ENCODE assay signal across 26 cellular contexts in genomic region chr9:98078895-98079294, GRCh38. TPM values are rescaled to one million over a fixed set of nuclear protein-coding genes. Genes with fewer than 3 reads are reported as not detected.
A peak's percentile ranks its signal among the peaks of the same experiment; 100 is the strongest.
DNase-seq lines count a peak whose midpoint lies in the region; ATAC-seq and TF ChIP-seq lines count a peak whose summit lies in the region.
"Had no signal": no experiment of that assay in that cellular context is flagged by ENCODE, and none has a peak within 500 bp of the region (broad histone marks: within the 10 kb centered on the region; RNA-seq: fewer than 3 reads in every experiment).

No MANE protein-coding gene starts in this region.

- H3K4me1 ChIP-seq in CD8-positive, alpha-beta T cell (ENCODE audit: insufficient read depth, low read length), result peaks cover 50% of the 10 kb centered on the region
- peaks cover 33 to 58% (median 43%) of the 10 kb centered on the region in 4 donors for H3K4me1 ChIP-seq in stomach

- no peak for TF ChIP-seq POLR2A in stomach (IDR thresholded peaks at IDR 0.05)

- peak overlapping the region; percentile 76 for H3K27ac Mint-ChIP-seq in CD8-positive, alpha-beta T cell
- peak overlapping the region; percentile 45 for H3K27ac Mint-ChIP-seq in activated CD8-positive, alpha-beta T cell treated with anti-CD3 and anti-CD28 coated beads, Interleukin-2, amount 10 ng/mL, durations not matched to agents 7 days and 5 days
- H3K27ac Mint-ChIP-seq in memory B cell, result peak overlapping the region; percentile 25
- H3K27ac Mint-ChIP-seq: progenitor cell of endocrine pancreas; T-helper 2 cell treated with Interferon-gamma antibody and Interleukin-4, amounts not matched to agents 5 μg/mL and 100 μg/mL, for 36 hours had no signal

- H3K27me3 Mint-ChIP-seq in CD8-positive, alpha-beta T cell (ENCODE audit: low read depth), result no peaks in the 10 kb centered on the region
- no peaks in the 10 kb centered on the region for H3K27me3 Mint-ChIP-seq in activated CD8-positive, alpha-beta T cell treated with anti-CD3 and anti-CD28 coated beads, Interleukin-2, amount 10 ng/mL, durations not matched to agents 7 days and 5 days (ENCODE audit: low read depth)
- no peaks in the 10 kb centered on the region for H3K27me3 Mint-ChIP-seq in memory B cell
- H3K27me3 Mint-ChIP-seq: progenitor cell of endocrine pancreas had no signal

- CTCF ChIA-PET in CD8-positive, alpha-beta T cell (lab: Charles Lee), result interaction anchor here (0.6 to 1.6 kb wide), 3 partner anchors 13 to 40 kb away, joined by 3 to 5 read pairs (median 3); partner anchors contain the start of gene TRIM14
- CTCF ChIA-PET in activated CD8-positive, alpha-beta T cell treated with anti-CD3 and anti-CD28 coated beads, Interleukin-2, amount 10 ng/mL, durations not matched to agents 7 days and 5 days (lab: Charles Lee), result interaction anchor here (1.5 to 2.2 kb wide), 3 partner anchors 13 to 126 kb away, joined by 5 to 11 read pairs (median 5); partner anchors contain the start of gene TRIM14

- no peak for TF ChIP-seq CTCF in CD8-positive, alpha-beta T cell (IDR thresholded peaks at IDR 0.05)
- TF ChIP-seq CTCF in stomach (IDR thresholded peaks at IDR 0.05), result no peak

- no peak overlapping the region for H3K4me3 ChIP-seq in CD8-positive, alpha-beta T cell (ENCODE audit: low read depth, low read length)
- no peak overlapping the region for H3K4me3 ChIP-seq in stomach
- H3K4me3 ChIP-seq: BLaER1, body of pancreas, esophagus muscularis mucosa, sigmoid colon, transverse colon had no signal

- no peak overlapping the region for H3K27ac ChIP-seq in CD8-positive, alpha-beta T cell (ENCODE audit: low read depth, low read length)
- H3K27ac ChIP-seq in stomach (no peak overlapping the region), substantia nigra (ENCODE audit: low read depth, low read length, poor library complexity, severe bottlenecking) (no peak overlapping the region)
- H3K27ac ChIP-seq: BLaER1, body of pancreas, esophagus muscularis mucosa, sigmoid colon, transverse colon had no signal

- H3K4me1 Mint-ChIP-seq in CD8-positive, alpha-beta T cell (ENCODE audit: low read depth), result peaks cover 63% of the 10 kb centered on the region
- H3K4me1 Mint-ChIP-seq in activated CD8-positive, alpha-beta T cell treated with anti-CD3 and anti-CD28 coated beads, Interleukin-2, amount 10 ng/mL, durations not matched to agents 7 days and 5 days (ENCODE audit: low read depth), result peaks cover 57% of the 10 kb centered on the region
- H3K4me1 Mint-ChIP-seq in memory B cell, result peaks cover 16% of the 10 kb centered on the region

- H3K4me3 Mint-ChIP-seq in CD8-positive, alpha-beta T cell, result no peak overlapping the region
- H3K4me3 Mint-ChIP-seq in activated CD8-positive, alpha-beta T cell treated with anti-CD3 and anti-CD28 coated beads, Interleukin-2, amount 10 ng/mL, durations not matched to agents 7 days and 5 days, result no peak overlapping the region
- H3K4me3 Mint-ChIP-seq in memory B cell, result no peak overlapping the region
- H3K4me3 Mint-ChIP-seq: T-helper 2 cell treated with Interferon-gamma antibody and Interleukin-4, amounts not matched to agents 5 μg/mL and 100 μg/mL, for 36 hours had no signal

- no peaks in the 10 kb centered on the region for H3K9me3 ChIP-seq in CD8-positive, alpha-beta T cell (ENCODE audit: low read length)
- H3K9me3 ChIP-seq in stomach, result no peaks in the 10 kb centered on the region
- H3K9me3 ChIP-seq: BLaER1, body of pancreas, esophagus muscularis mucosa, sigmoid colon, transverse colon had no signal

- intact Hi-C loops in CD8-positive, alpha-beta T cell (cut with DNase I, micrococcal nuclease), result no loop called here
- intact Hi-C loops in stomach (cut with DNase I; ENCODE audit: low total_unique reads), result no loop called here

- DNase-seq in Ammon's horn (ENCODE audit: low spot score), result peak; percentile 45
- no peak for DNase-seq in CD8-positive, alpha-beta T cell
- DNase-seq in activated CD8-positive, alpha-beta T cell treated with anti-CD3 and anti-CD28 coated beads, Interleukin-2, amount 10 ng/mL, durations not matched to agents 7 days and 5 days, result no peak
- DNase-seq in memory B cell (ENCODE audit: low spot score in 2 of 2), result no peak
- no peak for DNase-seq in stomach
- no peak for DNase-seq in substantia nigra (lab: John Stamatoyannopoulos, UW)
- DNase-seq: activated CD4-positive, alpha-beta T cell treated with anti-CD3 and anti-CD28 coated beads for 48 hours; activated effector memory CD4-positive, alpha-beta T cell treated with Interleukin-2 at 50 U/mL for 16 hours; body of pancreas; dermis blood vessel endothelial cell; foreskin fibroblast; GOT3; NCI-H1092; NCI-H1694; NCI-H748 treated with DMSO at 0.1 percent for 48 hours; nucleus accumbens; SHP77; sigmoid colon; stimulated activated CD4-positive, alpha-beta T cell treated with anti-CD3 and anti-CD28 coated beads, Interleukin-4, amount 100 ng/mL, for 24 hours; transverse colon had no signal

- no peak for TF ChIP-seq EP300 in stomach (IDR thresholded peaks at IDR 0.05)

- WGBS in stomach, 5 donors, result 77 to 90% (median 83%) methylated on average over 5 of the region's 5 CpGs

- H3K36me3 Mint-ChIP-seq in CD8-positive, alpha-beta T cell, result peaks cover 65% of the 10 kb centered on the region
- H3K36me3 Mint-ChIP-seq in activated CD8-positive, alpha-beta T cell treated with anti-CD3 and anti-CD28 coated beads, Interleukin-2, amount 10 ng/mL, durations not matched to agents 7 days and 5 days (ENCODE audit: low read depth), result peaks cover 57% of the 10 kb centered on the region
- peaks cover 20% of the 10 kb centered on the region for H3K36me3 Mint-ChIP-seq in memory B cell

- H3K27me3 ChIP-seq in CD8-positive, alpha-beta T cell (ENCODE audit: insufficient read depth, low read length), result no peaks in the 10 kb centered on the region
- H3K27me3 ChIP-seq in stomach, result no peaks in the 10 kb centered on the region
- H3K27me3 ChIP-seq: BLaER1, body of pancreas, esophagus muscularis mucosa, sigmoid colon, transverse colon had no signal

- peaks cover 22% of the 10 kb centered on the region for H3K36me3 ChIP-seq in CD8-positive, alpha-beta T cell (ENCODE audit: insufficient read depth, low read length)
- H3K36me3 ChIP-seq in stomach, result peaks cover 49 to 73% (median 71%) of the 10 kb centered on the region in 4 donors

- no peaks in the 10 kb centered on the region for H3K9me3 Mint-ChIP-seq in CD8-positive, alpha-beta T cell
- no peaks in the 10 kb centered on the region for H3K9me3 Mint-ChIP-seq in activated CD8-positive, alpha-beta T cell treated with anti-CD3 and anti-CD28 coated beads, Interleukin-2, amount 10 ng/mL, durations not matched to agents 7 days and 5 days (ENCODE audit: insufficient read depth)
- no peaks in the 10 kb centered on the region for H3K9me3 Mint-ChIP-seq in memory B cell
- H3K9me3 Mint-ChIP-seq: T-helper 2 cell treated with Interferon-gamma antibody and Interleukin-4, amounts not matched to agents 5 μg/mL and 100 μg/mL, for 36 hours had no signal

- ATAC-seq in CD8-positive, alpha-beta T cell, result no peak
- no peak for ATAC-seq in activated CD8-positive, alpha-beta T cell treated with anti-CD3 and anti-CD28 coated beads, Interleukin-2, amount 10 ng/mL, durations not matched to agents 7 days and 5 days
- ATAC-seq in memory B cell (ENCODE audit: low read depth) (no peak), GM18861 (IDR thresholded peaks at IDR 0.05; ENCODE audit: unreplicated experiment) (no peak)
- ATAC-seq: body of pancreas, Panc1 had no signal

- POLR2A ChIA-PET in CD8-positive, alpha-beta T cell (lab: Charles Lee), result interaction anchor here (0.7 to 1.1 kb wide), 2 partner anchors 19 to 23 kb away, joined by 3 to 4 read pairs; no protein-coding TSS in a partner anchor
- POLR2A ChIA-PET in activated CD8-positive, alpha-beta T cell treated with anti-CD3 and anti-CD28 coated beads, Interleukin-2, amount 10 ng/mL, durations not matched to agents 7 days and 5 days (lab: Charles Lee), result no interaction called here

RNA-seq across cellular contexts. Expression of gene NANS, which starts 22.4 kb away (rescaled TPM):
- 10 to 100 TPM; 84.6 to 92.5 TPM for total RNA-seq in CD8-positive, alpha-beta T cell
- total RNA-seq in activated CD8-positive, alpha-beta T cell treated with anti-CD3 and anti-CD28 coated beads, Interleukin-2, amount 10 ng/mL, durations not matched to agents 7 days and 5 days, result 10 to 100 TPM; 45.5 to 46.6 TPM
- total RNA-seq in stomach, result 100 to 1,000 TPM in 1 of 5 donors, 10 to 100 TPM in 4; 12.1 to 261 (median 82.1) TPM
- polyA plus RNA-seq in stomach, result 100 to 1,000 TPM in 2 of 3 donors, 10 to 100 TPM in 1; 95.3 to 143 (median 104) TPM

RNA-seq across cellular contexts. Expression of gene TRIM14, which starts 40.1 kb away (rescaled TPM):
- total RNA-seq in CD8-positive, alpha-beta T cell, result 10 to 100 TPM; 22.6 to 23.5 TPM
- 10 to 100 TPM; 85.2 to 90.5 TPM for total RNA-seq in activated CD8-positive, alpha-beta T cell treated with anti-CD3 and anti-CD28 coated beads, Interleukin-2, amount 10 ng/mL, durations not matched to agents 7 days and 5 days
- 100 to 1,000 TPM in 1 of 5 donors, 10 to 100 TPM in 3, 1 to 10 TPM in 1; 7.7 to 249 (median 17.4) TPM for total RNA-seq in stomach
- polyA plus RNA-seq in stomach, result 1 to 10 TPM; 4.7 to 6.1 (median 6.0) TPM

Comparison
In these comparisons a context has a peak if more than half of its experiments do, and no peak if none do; other contexts are left out.
1. H3K27ac Mint-ChIP-seq: peak in every context shown above with its lines; median percentile 76 in CD8-positive, alpha-beta T cell; 45 in activated CD8-positive, alpha-beta T cell treated with anti-CD3 and anti-CD28 coated beads, Interleukin-2, amount 10 ng/mL, durations not matched to agents 7 days and 5 days; 25 in memory B cell.